ENCODE assay signal across 1 cellular context in genomic region chr12:117485984-117486839, GRCh38.
TF ChIP-seq lines count a peak whose summit lies in the region.

No MANE protein-coding gene starts in this region.

TF ChIP-seq in A549, 52 proteins besides CTCF, POLR2A, EP300 and RAD21 (continued from another document):
- TF ChIP-seq PBX3 (IDR thresholded peaks at IDR 0.05) (peak; percentile 68; the same call in 1 of the 2 replicates), ELK1 (IDR thresholded peaks at IDR 0.05; ENCODE audit: low read depth, low read length) (no peak), RARB (CRISPR knock-in tag; IDR thresholded peaks at IDR 0.05) (no peak), NPAS2 (CRISPR knock-in tag; IDR thresholded peaks at IDR 0.05; ENCODE audit: borderline replicate concordance) (no peak), CBX8 (IDR thresholded peaks at IDR 0.05) (no peak), JUNB (IDR thresholded peaks at IDR 0.05) (peak; percentile 76), GATA3 (IDR thresholded peaks at IDR 0.05; ENCODE audit: borderline replicate concordance) (peak; percentile 92), KDM5A (IDR thresholded peaks at IDR 0.05) (no peak), CEBPB (IDR thresholded peaks at IDR 0.05) (peak; percentile 45 to 88; a peak in 3 of 4 replicates), RCOR1 (IDR thresholded peaks at IDR 0.05; ENCODE audit: low read depth, low read length) (no peak), MAX (IDR thresholded peaks at IDR 0.05) (peak; percentile 90), EHMT2 (IDR thresholded peaks at IDR 0.05; ENCODE audit: low read depth) (no peak)
